In the genomic region with DNA sequence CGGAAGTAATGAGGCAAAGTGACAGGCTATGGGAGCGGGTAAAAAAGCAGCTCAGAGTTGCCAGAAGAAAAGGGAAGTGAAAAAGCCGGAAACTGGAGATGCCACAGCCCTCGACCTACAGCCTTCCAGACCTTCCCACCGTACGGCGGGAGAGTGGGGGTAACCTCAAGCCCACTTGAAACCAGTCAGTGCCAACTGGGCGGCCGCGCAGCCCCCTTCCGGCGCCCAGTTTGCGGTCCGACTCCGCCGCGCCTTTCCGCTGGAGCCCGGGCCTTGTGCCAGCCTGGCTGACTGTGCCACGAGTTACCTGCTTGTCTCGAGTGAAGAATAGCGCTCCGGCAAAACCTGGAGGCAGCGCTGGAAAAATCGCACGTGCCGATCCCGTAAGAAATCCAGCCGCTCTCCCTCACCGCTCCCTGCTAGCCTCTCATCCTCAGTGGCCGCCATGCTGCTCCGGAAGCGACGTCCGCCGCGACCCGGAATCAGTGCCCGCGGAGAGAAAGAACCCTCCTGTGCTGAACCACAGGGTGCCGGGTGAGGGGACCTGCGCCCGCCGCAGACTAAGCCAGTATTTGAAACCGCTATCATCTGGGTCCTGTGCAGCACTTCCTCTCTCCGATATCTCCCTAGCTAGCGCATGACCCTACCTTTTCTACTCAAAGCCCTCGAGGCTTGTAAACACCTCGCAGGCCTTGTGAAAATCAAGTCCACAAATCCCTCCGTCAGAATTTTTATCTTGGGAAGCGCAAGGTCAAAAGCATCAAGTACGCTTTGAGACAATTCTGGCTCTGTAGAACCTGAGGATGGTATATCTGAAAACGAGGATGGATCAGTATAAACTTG, we compare ENCODE assay signal across 8 cellular contexts. TPM values are rescaled to one million over a fixed set of nuclear protein-coding genes. Genes with fewer than 3 reads are reported as not detected.
DNase-seq lines count a peak whose midpoint lies in the region; ATAC-seq, FAIRE-seq and TF ChIP-seq lines count a peak whose summit lies in the region.

A gene (minus strand): TSS at position 473 of the 843 bp plus-strand sequence. CDS start 26 bp downstream, at position 447.

- no peaks in the 10 kb centered on the region for H3K9me3 Mint-ChIP-seq in Caco-2 (ENCODE audit: unreplicated experiment)

- H3K4me1 ChIP-seq in Caco-2 (peaks cover 7% of the 10 kb centered on the region; the same call in 1 of the 2 replicates), PC-3 (ENCODE audit: insufficient read depth, low read length) (peaks cover 21% of the 10 kb centered on the region), mucosa of descending colon (ENCODE audit: low read depth) (peaks cover 18% of the 10 kb centered on the region)

- H3K4me3 Mint-ChIP-seq in Caco-2 (ENCODE audit: unreplicated experiment): peak within 1 kb of the TSS; percentile 84

- H3K9ac ChIP-seq in PC-3 (ENCODE audit: low read length): peak within 1 kb of the TSS; percentile 85

- no peak for FAIRE-seq in HTR-8/SVneo (lab: Jason Lieb, UNC)

- peak within 1 kb of the TSS; percentile 86 for H3K4me3 ChIP-seq in Caco-2 (ENCODE audit: low read depth, low read length)
- peak within 1 kb of the TSS; percentile 93 for H3K4me3 ChIP-seq in PC-3 (ENCODE audit: low read length)
- H3K4me3 ChIP-seq in mucosa of descending colon: peak within 1 kb of the TSS; percentile 58

- H3K36me3 ChIP-seq in Caco-2 (ENCODE audit: control insufficient read depth, insufficient read depth, low read length): no peaks in the 10 kb centered on the region
- no peaks in the 10 kb centered on the region for H3K36me3 ChIP-seq in PC-3 (ENCODE audit: low read depth, low read length)
- H3K36me3 ChIP-seq in mucosa of descending colon (ENCODE audit: low read depth): no peaks in the 10 kb centered on the region

- TF ChIP-seq CTCF in Caco-2 (IDR thresholded peaks at IDR 0.05; ENCODE audit: insufficient read depth in 1 of 2, low read depth in 1 of 2, low read length in 1 of 2, severe bottlenecking in 1 of 2, unreplicated experiment in 1 of 2) (no peak), PC-3 (conservative IDR thresholded peaks at IDR 0.05; ENCODE audit: low read depth, low read length) (no peak), mucosa of descending colon (IDR thresholded peaks at IDR 0.05) (no peak)

- peaks cover 49% of the 10 kb centered on the region for H3K79me2 ChIP-seq in PC-3 (ENCODE audit: low read length)

- CTCF ChIA-PET in Caco-2 (lab: Charles Lee): interaction anchor here (0.7 kb wide), 1 partner anchor 312 kb away, joined by 5 read pairs; no protein-coding TSS in a partner anchor
- CTCF ChIA-PET in PC-3 (lab: Charles Lee): interaction anchor here (0.6 kb wide), 3 partner anchors 49 to 569 kb away, joined by 3 to 5 read pairs (median 5); no protein-coding TSS in a partner anchor

- H3K27me3 Mint-ChIP-seq in Caco-2 (ENCODE audit: insufficient read depth, unreplicated experiment): no peaks in the 10 kb centered on the region

- H3K4me2 ChIP-seq in PC-3 (ENCODE audit: low read length): peak within 1 kb of the TSS; percentile 97

- H3K27ac Mint-ChIP-seq in Caco-2 (ENCODE audit: unreplicated experiment): peak within 1 kb of the TSS; percentile 55

- no peaks in the 10 kb centered on the region for H3K27me3 ChIP-seq in Caco-2 (replicated peaks; ENCODE audit: control insufficient read depth, insufficient read depth, low read length)
- no peaks in the 10 kb centered on the region for H3K27me3 ChIP-seq in PC-3 (ENCODE audit: low read length)

- BruUV-seq in Caco-2 (replicated peaks; lab: Mats Ljungman, UMichigan) (no TSS peak), PC-3 (replicated peaks; lab: Mats Ljungman, UMichigan) (TSS peak; percentile 58)

- H3K9me3 ChIP-seq in Caco-2 (no peaks in the 10 kb centered on the region), PC-3 (ENCODE audit: low read length) (no peaks in the 10 kb centered on the region), mucosa of descending colon (no peaks in the 10 kb centered on the region)

- peaks cover 13% of the 10 kb centered on the region for H4K20me1 ChIP-seq in PC-3 (ENCODE audit: low read length)

- DNase-seq in Caco-2: peak; percentile 71 to 75
- DNase-seq in HTR-8/SVneo (ENCODE audit: insufficient read length, low spot score): peak; percentile 68
- peak; percentile 63 for DNase-seq in PC-3
- DNase-seq in activated T-cell treated with anti-CD3 and anti-CD28 coated beads for 4 hours: peak; percentile 56
- no peak for DNase-seq in epithelial cell of prostate (ENCODE audit: low read depth, low spot score)
- DNase-seq in mucosa of descending colon: peak; percentile 84 to 87 (median 85)
- DNase-seq in stimulated activated CD8-positive, alpha-beta memory T cell treated with anti-CD3 and anti-CD28 coated beads, Interleukin-4, amount 100 ng/mL, for 24 hours (ENCODE audit: low read depth): peak; percentile 60

- no peaks in the 10 kb centered on the region for H3K4me1 Mint-ChIP-seq in Caco-2 (ENCODE audit: low read depth, unreplicated experiment)

- ATAC-seq in GM21360 (IDR thresholded peaks at IDR 0.05; ENCODE audit: unreplicated experiment): peak; percentile 86
- peak; percentile 91 for ATAC-seq in PC-3
- ATAC-seq in mucosa of descending colon: peak; percentile 97

- H3K27ac ChIP-seq in PC-3 (ENCODE audit: low read length) (peak within 1 kb of the TSS; percentile 56), epithelial cell of prostate (peak within 1 kb of the TSS; percentile 89)

- H3K36me3 Mint-ChIP-seq in Caco-2 (ENCODE audit: insufficient read depth, unreplicated experiment): no peaks in the 10 kb centered on the region

- no peaks in the 10 kb centered on the region for H3F3A ChIP-seq in PC-3 (ENCODE audit: low read length, unreplicated experiment)

- POLR2A ChIA-PET in Caco-2 (lab: Charles Lee) (no interaction called here), PC-3 (lab: Charles Lee; ENCODE audit: unreplicated experiment) (interaction anchor here (0.6 kb wide), 1 partner anchor 89 kb away, joined by 5 read pairs; no protein-coding TSS in a partner anchor)

- intact Hi-C loops in Caco-2 (cut with micrococcal nuclease; ENCODE audit: unreplicated experiment) (loop anchor here (2.0 to 5.0 kb wide), 2 partner anchors 34 to 280 kb away; a partner anchor contains a TSS), PC-3 (cut with micrococcal nuclease) (no loop called here), mucosa of descending colon (cut with DNase I, micrococcal nuclease) (no loop called here)

- H3K9me2 ChIP-seq in PC-3 (replicated peaks; ENCODE audit: low read length): no peaks in the 10 kb centered on the region

- peak within 1 kb of the TSS; percentile 97 for H2AFZ ChIP-seq in PC-3 (ENCODE audit: low read length)

RNA-seq across cellular contexts. Expression of the gene that starts here (rescaled TPM):
- total RNA-seq in Caco-2 (2022) (38.3 and 39.4 TPM in 2 replicates), PC-3 (2014; rRNA removed) (6.6 and 14.4 TPM in 2 replicates), mucosa of descending colon (10 to 100 TPM; 62.1 to 75.8 (median 72.6) TPM)
